17 cellular contexts compared by ENCODE assay signal in genomic region chr14:97917169-97917568, GRCh38.
"Had no signal": no experiment of that assay in that cellular context is flagged by ENCODE, and none has a peak within 500 bp of the region (broad histone marks: within the 10 kb centered on the region; RNA-seq: fewer than 3 reads in every experiment).

No MANE protein-coding gene starts in this region.

- H3K4me3 Mint-ChIP-seq: activated CD4-positive, alpha-beta T cell treated with anti-CD3 and anti-CD28 coated beads, Interleukin-2, amount 10 ng/mL, durations not matched to agents 24 days and 14 days; stimulated activated naive CD8-positive, alpha-beta T cell treated with anti-CD3 and anti-CD28 coated beads, Interleukin-15, Interleukin-2, amounts not matched to agents 100 ng/mL and 50 ng/mL, for 24 hours; T-helper 2 cell treated with Interferon-gamma antibody and Interleukin-4, amounts not matched to agents 5 μg/mL and 100 μg/mL, for 36 hours; type B pancreatic cell had no signal

- H3K9me3 Mint-ChIP-seq: stimulated activated naive CD8-positive, alpha-beta T cell treated with anti-CD3 and anti-CD28 coated beads, Interleukin-15, Interleukin-2, amounts not matched to agents 100 ng/mL and 50 ng/mL, for 24 hours; T-helper 2 cell treated with Interferon-gamma antibody and Interleukin-4, amounts not matched to agents 5 μg/mL and 100 μg/mL, for 36 hours; type B pancreatic cell had no signal

- DNase-seq: activated CD4-positive, alpha-beta T cell treated with anti-CD3 and anti-CD28 coated beads, Interleukin-2, amount 10 ng/mL, durations not matched to agents 24 days and 14 days; activated effector memory CD4-positive, alpha-beta T cell treated with Interleukin-2 at 50 U/mL for 16 hours; dermis blood vessel endothelial cell; effector memory CD4-positive, alpha-beta T cell; foreskin melanocyte; glutamatergic neuron; hippocampal formation; islet precursor cell; midbrain; occipital lobe; posterior cingulate gyrus; SHP77; spleen; stimulated activated CD4-positive, alpha-beta T cell treated with anti-CD3 and anti-CD28 coated beads, Interleukin-2, amount 100 ng/mL, for 24 hours had no signal

- H3K27me3 Mint-ChIP-seq: activated CD4-positive, alpha-beta T cell treated with anti-CD3 and anti-CD28 coated beads, Interleukin-2, amount 10 ng/mL, durations not matched to agents 24 days and 14 days; stimulated activated naive CD8-positive, alpha-beta T cell treated with anti-CD3 and anti-CD28 coated beads, Interleukin-15, Interleukin-2, amounts not matched to agents 100 ng/mL and 50 ng/mL, for 24 hours had no signal

- H3K27ac Mint-ChIP-seq: activated CD4-positive, alpha-beta T cell treated with anti-CD3 and anti-CD28 coated beads, Interleukin-2, amount 10 ng/mL, durations not matched to agents 24 days and 14 days; stimulated activated naive CD8-positive, alpha-beta T cell treated with anti-CD3 and anti-CD28 coated beads, Interleukin-15, Interleukin-2, amounts not matched to agents 100 ng/mL and 50 ng/mL, for 24 hours; T-helper 2 cell treated with Interferon-gamma antibody and Interleukin-4, amounts not matched to agents 5 μg/mL and 100 μg/mL, for 36 hours; type B pancreatic cell had no signal

- H3K36me3 Mint-ChIP-seq: type B pancreatic cell had no signal
